15 cellular contexts compared by ENCODE assay signal in the genomic region with DNA sequence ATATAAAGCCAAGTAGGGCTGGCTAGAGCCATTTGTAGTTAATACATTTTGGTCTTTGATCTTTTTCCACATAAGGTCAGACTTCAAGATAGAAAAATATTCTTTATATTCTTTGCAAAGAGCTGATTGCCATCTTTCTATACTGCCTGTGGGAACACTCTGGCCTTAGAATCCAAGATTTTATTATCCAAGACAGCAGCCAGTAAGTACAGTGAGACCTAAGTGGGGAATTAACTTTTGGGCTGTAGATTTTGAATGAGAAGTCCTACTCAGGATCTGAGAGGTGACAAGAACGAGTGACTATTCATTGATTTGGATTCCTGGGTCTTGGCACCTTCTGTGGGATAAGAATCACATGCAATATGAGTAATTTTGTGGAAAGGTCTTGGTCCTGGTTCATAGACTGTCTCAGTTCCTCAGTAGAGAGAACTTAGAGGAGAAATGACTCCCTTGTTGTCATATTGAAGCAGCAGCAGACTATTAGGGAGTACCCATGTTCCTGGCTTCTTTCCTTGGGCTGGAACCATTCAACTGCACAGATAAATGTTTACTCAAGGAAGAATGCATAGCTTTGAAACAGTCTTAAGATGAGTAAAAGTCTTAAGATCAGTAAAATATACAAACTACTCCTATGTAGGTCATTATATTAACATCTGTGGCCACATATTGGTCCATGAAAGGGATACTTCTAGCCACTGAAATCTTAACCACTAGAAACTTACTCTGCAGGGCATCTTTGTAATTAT.
A peak's percentile ranks its signal among the peaks of the same experiment; 100 is the strongest.
DNase-seq lines count a peak whose midpoint lies in the region; ATAC-seq, FAIRE-seq and TF ChIP-seq lines count a peak whose summit lies in the region.
"Had no signal": no experiment of that assay in that cellular context is flagged by ENCODE, and none has a peak within 500 bp of the region (broad histone marks: within the 10 kb centered on the region; RNA-seq: fewer than 3 reads in every experiment).

No MANE protein-coding gene starts in this region.

- peak overlapping the region; percentile 57 to 59 for H3K27ac ChIP-seq in prostate gland

- DNase-seq in AG10803 (ENCODE audit: low read depth), result peak; percentile 25
- DNase-seq in RCC 7860 (ENCODE audit: low spot score), result peak; percentile 49
- peak; percentile 69 for DNase-seq in fibroblast of villous mesenchyme (ENCODE audit: low read depth)
- no peak for DNase-seq in prostate gland (ENCODE audit: low spot score)
- DNase-seq: activated T-cell treated with anti-CD3 and anti-CD28 coated beads, Interleukin-2, amount 50 U/mL, for 1 hour; left cardiac atrium; NCI-H146; NCI-H524 treated with DMSO at 0.1 percent for 48 hours; nephron progenitor cell; RPMI8226 had no signal

- TF ChIP-seq CTCF in AG10803 (conservative IDR thresholded peaks at IDR 0.05; ENCODE audit: low read length) (no peak), fibroblast of villous mesenchyme (IDR thresholded peaks at IDR 0.05; ENCODE audit: insufficient read depth, low read depth, low read length) (no peak), prostate gland (IDR thresholded peaks at IDR 0.05) (no peak)

- intact Hi-C loops in prostate gland (cut with DNase I), result no loop called here

- no peaks in the 10 kb centered on the region for H3K9me3 ChIP-seq in prostate gland

- ATAC-seq in HG02763 (IDR thresholded peaks at IDR 0.05; ENCODE audit: unreplicated experiment) (no peak), HG02623 (IDR thresholded peaks at IDR 0.05; ENCODE audit: unreplicated experiment) (no peak), GM18907 (IDR thresholded peaks at IDR 0.05; ENCODE audit: unreplicated experiment) (no peak), GM21786 (IDR thresholded peaks at IDR 0.05; ENCODE audit: unreplicated experiment) (no peak)
- ATAC-seq: K562, left cardiac atrium had no signal

- no peak for TF ChIP-seq POLR2A in prostate gland (IDR thresholded peaks at IDR 0.05)

- H3K36me3 ChIP-seq in prostate gland, result no peaks in the 10 kb centered on the region

- H3K4me3 ChIP-seq in AG10803 (ENCODE audit: low read length) (no peak overlapping the region), fibroblast of villous mesenchyme (ENCODE audit: low read depth, low read length) (no peak overlapping the region), prostate gland (no peak overlapping the region)
- H3K4me3 ChIP-seq: K562 had no signal

- H3K4me1 ChIP-seq in prostate gland (replicated peaks), result peaks cover 8% of the 10 kb centered on the region

- 31% methylated on average over 1 of the region's 1 CpG for whole genome bisulfite sequencing in prostate gland

- peak; percentile 76 for FAIRE-seq in RCC 7860 (lab: Jason Lieb, UNC)
- FAIRE-seq: K562 had no signal

- no peaks in the 10 kb centered on the region for H3K27me3 ChIP-seq in prostate gland (replicated peaks; ENCODE audit: insufficient read depth)
